ENCODE assay signal across 8 cellular contexts in genomic region chrX:97685753-97686152, GRCh38.
DNase-seq lines count a peak whose midpoint lies in the region; ATAC-seq lines count a peak whose summit lies in the region.

No MANE protein-coding gene starts in this region.

- no peaks in the 10 kb centered on the region for H3K79me2 ChIP-seq in trophoblast cell (ENCODE audit: control insufficient read depth, insufficient read depth, low read length, poor library complexity)

- H3K27ac Mint-ChIP-seq in effector memory CD8-positive, alpha-beta T cell: no peak overlapping the region

- no peak overlapping the region for H2AK5ac ChIP-seq in trophoblast cell (ENCODE audit: low read length)

- no peaks in the 10 kb centered on the region for H3K27me3 Mint-ChIP-seq in effector memory CD8-positive, alpha-beta T cell

- no peaks in the 10 kb centered on the region for H3K9me3 ChIP-seq in trophoblast cell (ENCODE audit: insufficient read depth, low read depth, low read length)

- no peak overlapping the region for H3K18ac ChIP-seq in trophoblast cell (ENCODE audit: low read length)

- no peak overlapping the region for H2BK120ac ChIP-seq in trophoblast cell (ENCODE audit: insufficient read depth, low read length, poor library complexity)

- no peak overlapping the region for H4K91ac ChIP-seq in trophoblast cell (ENCODE audit: low read depth, low read length)

- no peak overlapping the region for H4K8ac ChIP-seq in trophoblast cell (ENCODE audit: low read depth, low read length)

- no peak overlapping the region for H3K14ac ChIP-seq in trophoblast cell (ENCODE audit: low read length)

- no peak overlapping the region for H2BK12ac ChIP-seq in trophoblast cell (ENCODE audit: low read length)

- H3K79me1 ChIP-seq in trophoblast cell (ENCODE audit: low read length): no peaks in the 10 kb centered on the region

- no peak overlapping the region for H3K4me3 Mint-ChIP-seq in effector memory CD8-positive, alpha-beta T cell

- H3K23ac ChIP-seq in trophoblast cell (ENCODE audit: low read length): no peak overlapping the region

- H3K36me3 ChIP-seq in trophoblast cell (ENCODE audit: control insufficient read depth in 1 of 2, insufficient read depth in 2 of 2, low read length in 2 of 2): no peaks in the 10 kb centered on the region

- no peaks in the 10 kb centered on the region for H3K36me3 Mint-ChIP-seq in effector memory CD8-positive, alpha-beta T cell (ENCODE audit: insufficient read depth)

- no peak overlapping the region for H4K12ac ChIP-seq in trophoblast cell (ENCODE audit: low read depth, low read length)

- H3K4ac ChIP-seq in trophoblast cell (ENCODE audit: low read depth, low read length): no peak overlapping the region

- peak; percentile 5 for DNase-seq in stimulated activated CD4-positive, alpha-beta T cell treated with anti-CD3 and anti-CD28 coated beads, Interleukin-4, amount 100 ng/mL, for 1 hour
- DNase-seq in stimulated activated CD4-positive, alpha-beta T cell treated with anti-CD3 and anti-CD28 coated beads, Interleukin-12 subunit alpha, Interleukin-12 subunit beta, amount 100 ng/mL, for 4 hours: no peak
- peak; percentile 24 to 68 for DNase-seq in NCI-H524 (lab: John Stamatoyannopoulos, UW)
- peak; percentile 57 for DNase-seq in dermis blood vessel endothelial cell
- DNase-seq in trophoblast cell: peak; percentile 7 to 47
- no peak for DNase-seq in GOT3 (lab: John Stamatoyannopoulos, UW)
- no peak for DNase-seq in effector memory CD8-positive, alpha-beta T cell

- no peaks in the 10 kb centered on the region for H3K4me1 Mint-ChIP-seq in effector memory CD8-positive, alpha-beta T cell (ENCODE audit: low read depth in 2 of 2)

- H3K27me3 ChIP-seq in trophoblast cell (ENCODE audit: insufficient read depth, low read length): no peaks in the 10 kb centered on the region

- no peaks in the 10 kb centered on the region for H3K4me1 ChIP-seq in trophoblast cell (ENCODE audit: control insufficient read depth in 1 of 2, insufficient read depth in 2 of 2, low read length in 2 of 2)

- H3K9me3 Mint-ChIP-seq in effector memory CD8-positive, alpha-beta T cell: no peaks in the 10 kb centered on the region

- WGBS in trophoblast cell (ENCODE audit: extremely low coverage, insufficient coverage, insufficient read length): no CpG with 5 or more reads among the region's 4 CpGs

- H3K27ac ChIP-seq in trophoblast cell (ENCODE audit: low read depth, low read length): no peak overlapping the region

- H3K4me3 ChIP-seq in trophoblast cell (ENCODE audit: low read depth, low read length): no peak overlapping the region

- H2AFZ ChIP-seq in trophoblast cell (ENCODE audit: insufficient read depth, low read length, poor library complexity): no peak overlapping the region

- no peak overlapping the region for H3K4me2 ChIP-seq in trophoblast cell (ENCODE audit: low read length)

- H3K9ac ChIP-seq in trophoblast cell (ENCODE audit: low read length): no peak overlapping the region

- H2BK5ac ChIP-seq in trophoblast cell (ENCODE audit: low read depth, low read length, poor library complexity): no peak overlapping the region

- ATAC-seq in HG02852 (IDR thresholded peaks at IDR 0.05; ENCODE audit: unreplicated experiment): peak; percentile 61
- no peak for ATAC-seq in effector memory CD8-positive, alpha-beta T cell (replicated peaks)

Comparison
In these comparisons a context has a peak if more than half of its experiments do, and no peak if none do; other contexts are left out.
1. DNase-seq: peak in stimulated activated CD4-positive, alpha-beta T cell treated with anti-CD3 and anti-CD28 coated beads, Interleukin-4, amount 100 ng/mL, for 1 hour (single experiment), NCI-H524 (2 of 2), dermis blood vessel endothelial cell (single experiment) and trophoblast cell (2 of 2); none in stimulated activated CD4-positive, alpha-beta T cell treated with anti-CD3 and anti-CD28 coated beads, Interleukin-12 subunit alpha, Interleukin-12 subunit beta, amount 100 ng/mL, for 4 hours (single experiment), GOT3 (single experiment) and effector memory CD8-positive, alpha-beta T cell (0 of 3).